8 cellular contexts compared by ENCODE assay signal in genomic region chr5:108381034-108381954, GRCh38. TPM values are rescaled to one million over a fixed set of nuclear protein-coding genes. Genes with fewer than 3 reads are reported as not detected.
DNase-seq lines count a peak whose midpoint lies in the region; ATAC-seq and TF ChIP-seq lines count a peak whose summit lies in the region.

No MANE protein-coding gene starts in this region.

- H3F3A ChIP-seq in DOHH2 (ENCODE audit: control insufficient read depth, insufficient read depth) = peaks cover 10% of the 10 kb centered on the region; the same call in 1 of the 2 replicates

- peak overlapping the region; percentile 88 to 91 (median 89) for H3K4me3 Mint-ChIP-seq in T-cell

- peak overlapping the region; percentile 84 for H3K27ac ChIP-seq in DOHH2 (ENCODE audit: low read depth, low read length)
- H3K27ac ChIP-seq in HUES64 (ENCODE audit: low read depth, low read length) = peak overlapping the region; percentile 97

- peak overlapping the region; percentile 84 for H3K4me3 ChIP-seq in DOHH2 (ENCODE audit: low read length)
- H3K4me3 ChIP-seq in HUES64 (ENCODE audit: low read length) = peak overlapping the region; percentile 97
- peak overlapping the region; percentile 78 for H3K4me3 ChIP-seq in retinal pigment epithelial cell (ENCODE audit: low read length)

- peak overlapping the region; percentile 73 to 87 for H3K27ac Mint-ChIP-seq in T-cell

- 0 out of 2 replicates have a peak, but pooled peaks cover 2% of the 10 kb centered on the region for H3K36me3 ChIP-seq in DOHH2 (ENCODE audit: control insufficient read depth, low read length)
- H3K36me3 ChIP-seq in HUES64 (ENCODE audit: insufficient read depth, low read length) = no peaks in the 10 kb centered on the region

- ATAC-seq in GM21423 (IDR thresholded peaks at IDR 0.05; ENCODE audit: unreplicated experiment) (peak; percentile 42), T-cell (replicated peaks in 1 of 4) (peak; percentile 63 to 74 (median 72))

- under 1% methylated on average over 112 of the region's 112 CpGs for WGBS in HUES64

- CTCF ChIA-PET in T-cell (lab: Charles Lee) = interaction anchor here in 1 of 2 donors (0.6 kb wide), 1 partner anchor 12 kb away, joined by 3 read pairs; no protein-coding TSS in a partner anchor

- no peaks in the 10 kb centered on the region for H3K9me2 ChIP-seq in DOHH2 (replicated peaks; ENCODE audit: control insufficient read depth, low read length)

- POLR2A ChIA-PET in T-cell (lab: Charles Lee) = interaction anchor here in 1 of 2 donors (0.7 to 0.8 kb wide), 3 partner anchors 367 to 906 kb away, joined by 3 to 4 read pairs (median 3); no protein-coding TSS in a partner anchor

- H3K9ac ChIP-seq in HUES64 (ENCODE audit: low read depth, low read length) = peak overlapping the region; percentile 94

- peaks cover 6% of the 10 kb centered on the region; the same call in 1 of the 2 replicates for H3K9me3 ChIP-seq in DOHH2 (ENCODE audit: control insufficient read depth, insufficient read depth, low read length)
- H3K9me3 ChIP-seq in HUES64 (ENCODE audit: insufficient read depth, low read depth, low read length) = no peaks in the 10 kb centered on the region

- peaks cover 42% of the 10 kb centered on the region for H3K79me2 ChIP-seq in DOHH2 (ENCODE audit: control insufficient read depth, low read length)

- H4K20me1 ChIP-seq in DOHH2 (ENCODE audit: control insufficient read depth, insufficient read depth, low read depth, low read length) = no peaks in the 10 kb centered on the region

- H3K4me1 ChIP-seq in DOHH2 (ENCODE audit: control insufficient read depth, low read length) (peaks cover 23% of the 10 kb centered on the region), HUES64 (ENCODE audit: insufficient read depth, low read length) (peaks cover 22% of the 10 kb centered on the region; the same call in 1 of the 2 replicates)

- peak; percentile 69 to 86 (median 78) for DNase-seq in T-cell
- DNase-seq in anterior cingulate cortex (lab: John Stamatoyannopoulos, UW) = peak in 56 of 58 donors; percentile 11 to 82 (median 64)
- peak; percentile 47 for DNase-seq in hepatic stellate cell (ENCODE audit: low spot score)
- peak; percentile 11 for DNase-seq in retinal pigment epithelial cell (ENCODE audit: low read depth)
- no peak for DNase-seq in GF-D8 (lab: John Stamatoyannopoulos, UW)

- peaks cover 0 to 12% (median 6%) of the 10 kb centered on the region in 3 donors for H3K9me3 Mint-ChIP-seq in T-cell

- no peaks in the 10 kb centered on the region for H3K27me3 Mint-ChIP-seq in T-cell

- H3K4me2 ChIP-seq in DOHH2 (ENCODE audit: low read length) = peak overlapping the region; percentile 74

- no peaks in the 10 kb centered on the region for H3K27me3 ChIP-seq in DOHH2 (ENCODE audit: control insufficient read depth, low read length)
- H3K27me3 ChIP-seq in HUES64 (ENCODE audit: insufficient read depth, low read length) = no peaks in the 10 kb centered on the region

- peaks cover 40 to 44% (median 42%) of the 10 kb centered on the region in 3 donors for H3K4me1 Mint-ChIP-seq in T-cell

- TF ChIP-seq CTCF in DOHH2 (IDR thresholded peaks at IDR 0.05; ENCODE audit: low read depth, low read length, poor library complexity, severe bottlenecking) (no peak), retinal pigment epithelial cell (conservative IDR thresholded peaks at IDR 0.05; ENCODE audit: low read depth, low read length) (no peak)

- peaks cover 8% of the 10 kb centered on the region for H3K36me3 Mint-ChIP-seq in T-cell

RNA-seq across cellular contexts. Expression of gene FBXL17, which starts 0.6 kb away (rescaled TPM):
- polyA plus RNA-seq in HUES64 (2013, experiment 1 of 2) = 3.0 TPM
- polyA plus RNA-seq in HUES64 (2013, experiment 2 of 2) = 5.5 TPM
- 10 to 100 TPM; 20.4 to 30.1 (median 22.1) TPM for total RNA-seq in T-cell
